17 cellular contexts compared by ENCODE assay signal in genomic region chr7:12765431-12766100, GRCh38.
"Had no signal": no experiment of that assay in that cellular context is flagged by ENCODE, and none has a peak within 500 bp of the region (broad histone marks: within the 10 kb centered on the region; RNA-seq: fewer than 3 reads in every experiment).

No MANE protein-coding gene starts in this region.

- H3K36me3 Mint-ChIP-seq: activated naive CD4-positive, alpha-beta T cell treated with anti-CD3 and anti-CD28 coated beads, Interleukin-2, amount 10 ng/mL, durations not matched to agents 7 days and 5 days; stimulated activated memory B cell treated with anti-CD40 and anti-IgM and Interleukin-4, amounts not matched to agents 10 μg/mL and 1 μg/mL and 100 μg/mL, for 72 hours; T-cell had no signal

- H3K27me3 ChIP-seq: adrenal gland, neutrophil, tibial nerve had no signal

- H3K9me3 ChIP-seq: adrenal gland, neutrophil, tibial nerve had no signal

- H3K4me1 ChIP-seq: adrenal gland had no signal

- H3K27ac Mint-ChIP-seq: activated CD4-positive, alpha-beta T cell treated with anti-CD3 and anti-CD28 coated beads for 36 hours; activated naive CD4-positive, alpha-beta T cell treated with anti-CD3 and anti-CD28 coated beads, Interleukin-2, amount 10 ng/mL, durations not matched to agents 7 days and 5 days; activated T-helper 17 cell treated with anti-CD3 and anti-CD28 coated beads, Interleukin-2, amount 50 U/mL, for 72 hours; stimulated activated memory B cell treated with anti-CD40 and anti-IgM and Interleukin-4, amounts not matched to agents 10 μg/mL and 1 μg/mL and 100 μg/mL, for 72 hours; T-cell had no signal

- DNase-seq: activated CD4-positive, alpha-beta T cell treated with anti-CD3 and anti-CD28 coated beads for 36 hours; activated CD8-positive, alpha-beta memory T cell treated with anti-CD3 and anti-CD28 coated beads for 24 hours; activated naive CD4-positive, alpha-beta T cell treated with anti-CD3 and anti-CD28 coated beads, Interleukin-2, amount 10 ng/mL, durations not matched to agents 7 days and 5 days; adrenal gland; cortex of kidney; effector CD8-positive, alpha-beta T cell; hippocampal formation; posterior cingulate gyrus; small intestine; T-cell; T1000 had no signal

- H3K27ac ChIP-seq: adrenal gland, neutrophil, VCaP had no signal

- H3K4me3 Mint-ChIP-seq: activated CD4-positive, alpha-beta T cell treated with anti-CD3 and anti-CD28 coated beads for 36 hours; activated naive CD4-positive, alpha-beta T cell treated with anti-CD3 and anti-CD28 coated beads, Interleukin-2, amount 10 ng/mL, durations not matched to agents 7 days and 5 days; activated T-helper 17 cell treated with anti-CD3 and anti-CD28 coated beads, Interleukin-2, amount 50 U/mL, for 72 hours; central memory CD8-positive, alpha-beta T cell; stimulated activated memory B cell treated with anti-CD40 and anti-IgM and Interleukin-4, amounts not matched to agents 10 μg/mL and 1 μg/mL and 100 μg/mL, for 72 hours; T-cell had no signal

- H3K27me3 Mint-ChIP-seq: activated CD4-positive, alpha-beta T cell treated with anti-CD3 and anti-CD28 coated beads for 36 hours; stimulated activated memory B cell treated with anti-CD40 and anti-IgM and Interleukin-4, amounts not matched to agents 10 μg/mL and 1 μg/mL and 100 μg/mL, for 72 hours had no signal

- H3K4me3 ChIP-seq: adrenal gland, tibial nerve had no signal

- ATAC-seq: activated CD4-positive, alpha-beta T cell treated with anti-CD3 and anti-CD28 coated beads for 36 hours; activated T-helper 17 cell treated with anti-CD3 and anti-CD28 coated beads, Interleukin-2, amount 50 U/mL, for 72 hours; stimulated activated memory B cell treated with anti-CD40 and anti-IgM and Interleukin-4, amounts not matched to agents 10 μg/mL and 1 μg/mL and 100 μg/mL, for 72 hours; T-cell had no signal

- H3K4me1 Mint-ChIP-seq: activated CD4-positive, alpha-beta T cell treated with anti-CD3 and anti-CD28 coated beads for 36 hours; activated naive CD4-positive, alpha-beta T cell treated with anti-CD3 and anti-CD28 coated beads, Interleukin-2, amount 10 ng/mL, durations not matched to agents 7 days and 5 days; activated T-helper 17 cell treated with anti-CD3 and anti-CD28 coated beads, Interleukin-2, amount 50 U/mL, for 72 hours; central memory CD8-positive, alpha-beta T cell; stimulated activated memory B cell treated with anti-CD40 and anti-IgM and Interleukin-4, amounts not matched to agents 10 μg/mL and 1 μg/mL and 100 μg/mL, for 72 hours; T-cell had no signal

- H3K9me3 Mint-ChIP-seq: activated naive CD4-positive, alpha-beta T cell treated with anti-CD3 and anti-CD28 coated beads, Interleukin-2, amount 10 ng/mL, durations not matched to agents 7 days and 5 days; central memory CD8-positive, alpha-beta T cell; stimulated activated memory B cell treated with anti-CD40 and anti-IgM and Interleukin-4, amounts not matched to agents 10 μg/mL and 1 μg/mL and 100 μg/mL, for 72 hours had no signal

- H3K36me3 ChIP-seq: adrenal gland, neutrophil, tibial nerve had no signal
